ENCODE assay signal across 24 cellular contexts in the genomic region with DNA sequence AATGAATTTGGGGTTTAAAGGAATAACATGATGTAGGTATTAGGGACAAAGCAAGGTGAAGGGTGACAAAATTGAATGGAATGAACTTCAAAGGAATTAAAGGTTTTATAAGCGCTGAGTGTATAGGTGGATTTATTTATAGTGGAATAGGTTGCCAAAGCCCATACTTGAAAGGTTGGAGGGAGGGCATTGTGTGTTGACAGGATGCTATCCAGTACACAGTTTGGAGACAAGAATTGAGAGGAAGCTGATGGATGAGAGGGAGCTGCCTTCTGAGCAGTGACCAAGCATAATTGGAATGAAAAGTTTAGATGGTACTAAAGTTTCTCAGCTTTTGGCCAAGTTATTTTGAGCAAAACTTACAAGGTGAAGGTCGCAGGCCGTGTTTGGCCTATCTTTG.
"Had no signal": no experiment of that assay in that cellular context is flagged by ENCODE, and none has a peak within 500 bp of the region (broad histone marks: within the 10 kb centered on the region; RNA-seq: fewer than 3 reads in every experiment).

No MANE protein-coding gene starts in this region.

- H3K36me3 ChIP-seq: adrenal gland, ascending aorta, ovary, sigmoid colon, thoracic aorta, vagina had no signal

- H3K4me1 ChIP-seq: adrenal gland, ascending aorta, gastroesophageal sphincter, sigmoid colon, upper lobe of left lung, vagina had no signal

- H3K79me2 ChIP-seq: hepatocyte had no signal

- H3K4me3 ChIP-seq: adrenal gland, ascending aorta, gastroesophageal sphincter, hepatocyte, ovary, sigmoid colon, thoracic aorta, upper lobe of left lung, vagina had no signal

- DNase-seq: activated CD4-positive, alpha-beta T cell treated with anti-CD3 and anti-CD28 coated beads for 36 hours; activated CD4-positive, CD25-positive, alpha-beta regulatory T cell; activated CD8-positive, alpha-beta memory T cell treated with anti-CD3 and anti-CD28 coated beads, Interleukin-2, amount 10 ng/mL, durations not matched to agents 7 days and 5 days; activated CD8-positive, alpha-beta T cell treated with anti-CD3 and anti-CD28 coated beads, Interleukin-2, amount 10 ng/mL, durations not matched to agents 7 days and 5 days; activated gamma-delta T cell; activated naive CD4-positive, alpha-beta T cell treated with anti-CD3 and anti-CD28 coated beads, Interleukin-2, amount 50 U/mL, for 16 hours; adrenal gland; caudate nucleus; cortex of kidney; effector memory CD8-positive, alpha-beta T cell; islet precursor cell; naive B cell; nephron progenitor cell; ovary; sigmoid colon; small intestine; stimulated activated CD4-positive, alpha-beta T cell treated with anti-CD3 and anti-CD28 coated beads, Interleukin-4, amount 100 ng/mL, for 24 hours; upper lobe of left lung had no signal

- H3K27ac ChIP-seq: adrenal gland, ascending aorta, gastroesophageal sphincter, hepatocyte, ovary, sigmoid colon, thoracic aorta, upper lobe of left lung, vagina had no signal

- H2AFZ ChIP-seq: hepatocyte had no signal

- ATAC-seq: activated CD4-positive, alpha-beta T cell treated with anti-CD3 and anti-CD28 coated beads for 36 hours; activated CD8-positive, alpha-beta memory T cell treated with anti-CD3 and anti-CD28 coated beads, Interleukin-2, amount 10 ng/mL, durations not matched to agents 7 days and 5 days; activated CD8-positive, alpha-beta T cell treated with anti-CD3 and anti-CD28 coated beads, Interleukin-2, amount 10 ng/mL, durations not matched to agents 7 days and 5 days; effector memory CD8-positive, alpha-beta T cell; gastroesophageal sphincter; stimulated activated effector memory CD8-positive, alpha-beta T cell treated with anti-CD3 and anti-CD28 coated beads, Interleukin-12 subunit alpha, Interleukin-12 subunit beta, amount 100 ng/mL, for 72 hours had no signal

- H3K9me3 ChIP-seq: adrenal gland, ascending aorta, gastroesophageal sphincter, ovary, sigmoid colon, thoracic aorta, upper lobe of left lung, vagina had no signal

- H3K4me2 ChIP-seq: hepatocyte had no signal

- FAIRE-seq: small intestine had no signal

- H3K27me3 ChIP-seq: adrenal gland, ascending aorta, gastroesophageal sphincter, hepatocyte, ovary, sigmoid colon, upper lobe of left lung, vagina had no signal
